10 cellular contexts compared by ENCODE assay signal in the genomic region with DNA sequence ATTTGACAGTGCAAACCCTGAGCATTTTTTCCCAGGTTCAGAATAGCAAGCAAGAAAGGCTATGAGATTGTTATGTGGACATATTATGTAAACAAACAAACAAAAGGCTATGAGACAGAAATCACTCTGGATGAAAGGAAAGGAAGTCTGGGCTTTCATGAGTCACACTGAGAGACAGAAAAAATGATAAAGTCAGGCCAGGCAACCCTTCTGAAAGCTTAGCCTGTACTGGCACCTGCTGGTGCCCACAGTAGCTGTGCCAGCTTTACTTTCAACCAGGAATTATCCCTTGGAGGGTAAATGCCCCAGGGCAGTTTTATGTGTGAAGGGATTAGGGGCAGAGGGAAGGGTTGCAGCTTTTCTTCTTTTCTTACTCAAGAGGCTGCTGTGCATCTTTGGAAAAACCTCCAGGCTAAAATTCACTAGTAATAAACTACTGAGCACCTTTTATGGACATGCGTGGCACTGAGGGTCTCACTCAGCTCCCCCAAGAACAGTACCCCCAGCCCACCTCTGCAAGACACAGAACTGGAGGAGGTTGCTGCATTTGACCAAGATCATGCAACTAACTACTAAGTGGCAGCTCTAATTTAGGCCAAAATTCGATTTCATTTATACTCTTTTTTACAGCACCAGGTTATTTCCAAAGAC. TPM values are rescaled to one million over a fixed set of nuclear protein-coding genes. Genes with fewer than 3 reads are reported as not detected.
DNase-seq lines count a peak whose midpoint lies in the region; ATAC-seq and TF ChIP-seq lines count a peak whose summit lies in the region.
"Had no signal": no experiment of that assay in that cellular context is flagged by ENCODE, and none has a peak within 500 bp of the region (broad histone marks: within the 10 kb centered on the region; RNA-seq: fewer than 3 reads in every experiment).

No MANE protein-coding gene starts in this region.

- H3K4me3 ChIP-seq in GM06990 (replicated peaks; ENCODE audit: low read depth, low read length) (no peak overlapping the region), choroid plexus epithelial cell (ENCODE audit: low read depth, low read length) (no peak overlapping the region)
- H3K4me3 ChIP-seq: SJCRH30 had no signal

- peak; percentile 10 for TF ChIP-seq CTCF in GM06990 (IDR thresholded peaks at IDR 0.05; ENCODE audit: insufficient read depth, low read length, poor library complexity, severe bottlenecking)
- peak; percentile 71 for TF ChIP-seq CTCF in choroid plexus epithelial cell (conservative IDR thresholded peaks at IDR 0.05; ENCODE audit: low read depth, low read length)

- H3K27me3 ChIP-seq in GM06990 (replicated peaks; ENCODE audit: control insufficient read depth, insufficient read depth, low read length), result no peaks in the 10 kb centered on the region

- DNase-seq in GM06990 (ENCODE audit: extremely low read depth, insufficient read length) (no peak), NCI-H2029 (lab: John Stamatoyannopoulos, UW) (peak; percentile 78), choroid plexus epithelial cell (ENCODE audit: low read depth) (peak; percentile 71), myocyte (ENCODE audit: low read depth) (peak; percentile 71), OCI-M2 (lab: John Stamatoyannopoulos, UW; ENCODE audit: unreplicated experiment) (no peak), SKM-1 (lab: John Stamatoyannopoulos, UW; ENCODE audit: unreplicated experiment) (no peak)

- no peaks in the 10 kb centered on the region for H3K36me3 ChIP-seq in GM06990 (ENCODE audit: control insufficient read depth, insufficient read depth, low read length)
- H3K36me3 ChIP-seq: SJCRH30 had no signal

- no peak for ATAC-seq in HG03460 (IDR thresholded peaks at IDR 0.05; ENCODE audit: unreplicated experiment)
- ATAC-seq in GM18867 (IDR thresholded peaks at IDR 0.05; ENCODE audit: unreplicated experiment), result no peak

RNA-seq across cellular contexts. Expression of gene ACTL7B, which starts 41.7 kb away (rescaled TPM):
- not detected in 2 replicates for total RNA-seq in myocyte
- not detected for polyA plus RNA-seq in myocyte (2012)
- total RNA-seq: SJCRH30 had no signal

RNA-seq across cellular contexts. Expression of gene ACTL7A, which starts 48.0 kb away (rescaled TPM):
- total RNA-seq in myocyte, result not detected in 2 replicates
- polyA plus RNA-seq in myocyte (2012), result not detected
- total RNA-seq: mononuclear cell, SJCRH30 had no signal

Comparison
In these comparisons a context has a peak if more than half of its experiments do, and no peak if none do; other contexts are left out.
1. DNase-seq: peak in NCI-H2029 (single experiment), choroid plexus epithelial cell (single experiment) and myocyte (single experiment); none in GM06990 (single experiment), OCI-M2 (single experiment) and SKM-1 (single experiment).